In genomic region chr6:148999921-149000589, GRCh38 we compare ENCODE assay signal across 9 cellular contexts.
A peak's percentile ranks its signal among the peaks of the same experiment; 100 is the strongest.
DNase-seq lines count a peak whose midpoint lies in the region; TF ChIP-seq lines count a peak whose summit lies in the region.
"Had no signal": no experiment of that assay in that cellular context is flagged by ENCODE, and none has a peak within 500 bp of the region (broad histone marks: within the 10 kb centered on the region; RNA-seq: fewer than 3 reads in every experiment).

No MANE protein-coding gene starts in this region.

- peak; percentile 37 for DNase-seq in G401 (ENCODE audit: low spot score)
- DNase-seq in SIG-M5 treated with dmso at 0.1 percent for 504 hours (lab: John Stamatoyannopoulos, UW; ENCODE audit: unreplicated experiment), result peak; percentile 87
- DNase-seq in esophagus muscularis mucosa (ENCODE audit: extremely low spot score), result peak; percentile 90
- DNase-seq in stimulated activated CD4-positive, alpha-beta T cell treated with anti-CD3 and anti-CD28 coated beads, Interleukin-2, amount 100 ng/mL, for 48 hours, result no peak
- no peak for DNase-seq in islet precursor cell
- no peak for DNase-seq in NCI-H2227 treated with DMSO at 0.1 percent for 48 hours (lab: John Stamatoyannopoulos, UW)
- no peak for DNase-seq in OCI-M2 (lab: John Stamatoyannopoulos, UW; ENCODE audit: unreplicated experiment)

- H3K27ac ChIP-seq in esophagus muscularis mucosa (replicated peaks in 1 of 4) (peak overlapping the region; percentile 38 to 61 (median 58)), parathyroid adenoma (peak overlapping the region; percentile 13)
- H3K27ac ChIP-seq: Peyer's patch had no signal

- H3K4me2 ChIP-seq in parathyroid adenoma (ENCODE audit: low read length), result no peak overlapping the region

- intact Hi-C loops in esophagus muscularis mucosa (cut with DNase I), result no loop called here

- H2AFZ ChIP-seq in parathyroid adenoma, result no peak overlapping the region

- H3K9me3 ChIP-seq in esophagus muscularis mucosa, result peaks cover 0 to 11% (median 9%) of the 10 kb centered on the region in 4 donors
- no peaks in the 10 kb centered on the region for H3K9me3 ChIP-seq in parathyroid adenoma (ENCODE audit: control insufficient read depth, low read length)

- H3K36me3 ChIP-seq in esophagus muscularis mucosa (peaks cover 0 to under 1% (median 0%) of the 10 kb centered on the region in 4 donors), parathyroid adenoma (ENCODE audit: control insufficient read depth, insufficient read depth, low read length) (no peaks in the 10 kb centered on the region)
- H3K36me3 ChIP-seq: Peyer's patch had no signal

- in situ Hi-C loops in G401 (cut with HindIII; ENCODE audit: low sequenced_read_pairs), result no loop called here

- TF ChIP-seq POLR2A in esophagus muscularis mucosa (IDR thresholded peaks at IDR 0.05; ENCODE audit: low read depth), result no peak

- TF ChIP-seq CTCF in esophagus muscularis mucosa (IDR thresholded peaks at IDR 0.05), result no peak
- no peak for TF ChIP-seq CTCF in parathyroid adenoma (IDR thresholded peaks at IDR 0.05)

- H3K79me2 ChIP-seq in parathyroid adenoma, result no peaks in the 10 kb centered on the region

- no peak overlapping the region for H3K9ac ChIP-seq in parathyroid adenoma

- H3K4me1 ChIP-seq in esophagus muscularis mucosa (peaks cover 18 to 30% (median 20%) of the 10 kb centered on the region in 4 donors), parathyroid adenoma (peaks cover 2% of the 10 kb centered on the region)

- H3K27me3 ChIP-seq in esophagus muscularis mucosa (no peaks in the 10 kb centered on the region), parathyroid adenoma (ENCODE audit: control insufficient read depth, insufficient read depth, low read length) (no peaks in the 10 kb centered on the region)
- H3K27me3 ChIP-seq: Peyer's patch had no signal

- WGBS in esophagus muscularis mucosa, result 59% methylated on average over 4 of the region's 4 CpGs

- H3K4me3 ChIP-seq in esophagus muscularis mucosa (no peak overlapping the region), parathyroid adenoma (ENCODE audit: low read depth, low read length) (no peak overlapping the region)
- H3K4me3 ChIP-seq: Peyer's patch had no signal

- no peak for TF ChIP-seq EP300 in esophagus muscularis mucosa (IDR thresholded peaks at IDR 0.05)

Comparison
In these comparisons a context has a peak if more than half of its experiments do, and no peak if none do; other contexts are left out.
1. DNase-seq: peak in G401 (single experiment), SIG-M5 treated with dmso at 0.1 percent for 504 hours (single experiment) and esophagus muscularis mucosa (single experiment); none in stimulated activated CD4-positive, alpha-beta T cell treated with anti-CD3 and anti-CD28 coated beads, Interleukin-2, amount 100 ng/mL, for 48 hours (0 of 2), islet precursor cell (single experiment), NCI-H2227 treated with DMSO at 0.1 percent for 48 hours (single experiment) and OCI-M2 (single experiment).